ENCODE assay signal across 12 cellular contexts in the genomic region with DNA sequence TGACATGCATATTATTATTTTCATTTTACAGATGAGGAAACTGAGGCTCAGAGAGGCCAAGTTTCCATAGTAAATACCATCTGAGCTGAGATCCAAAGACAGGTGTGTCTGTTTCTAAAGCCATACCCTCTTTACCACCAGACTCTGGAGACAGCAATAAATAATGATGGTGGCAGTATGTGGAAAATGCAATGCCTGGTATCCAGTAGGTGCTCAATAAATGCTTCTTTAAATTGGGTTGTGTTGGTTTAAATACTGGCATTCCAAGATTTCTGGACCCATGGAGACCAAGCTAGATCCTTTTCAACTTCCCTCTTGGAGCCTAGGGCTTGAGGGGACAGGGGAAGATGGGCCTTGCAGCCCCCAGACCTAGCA.
"Had no signal": no experiment of that assay in that cellular context is flagged by ENCODE, and none has a peak within 500 bp of the region (broad histone marks: within the 10 kb centered on the region; RNA-seq: fewer than 3 reads in every experiment).

No MANE protein-coding gene starts in this region.

- H3K27ac ChIP-seq: vagina had no signal

- H3K4me1 ChIP-seq: tibial nerve had no signal

- H3K27me3 ChIP-seq: tibial nerve, vagina had no signal

- H3K36me3 Mint-ChIP-seq: activated naive CD8-positive, alpha-beta T cell; stimulated activated memory B cell treated with anti-CD40 and anti-IgM and Interleukin-4, amounts not matched to agents 10 μg/mL and 1 μg/mL and 100 μg/mL, for 72 hours had no signal

- DNase-seq: activated CD4-positive, alpha-beta T cell treated with anti-CD3 and anti-CD28 coated beads, Interleukin-2, amount 10 ng/mL, durations not matched to agents 7 days and 5 days; activated CD8-positive, alpha-beta memory T cell treated with anti-CD3 and anti-CD28 coated beads, Interleukin-2, amount 50 U/mL, for 48 hours; activated gamma-delta T cell; activated T-cell treated with anti-CD3 and anti-CD28 coated beads, Interleukin-2, amount 50 U/mL, for 72 hours; mesendoderm; stimulated activated CD4-positive, alpha-beta T cell treated with anti-CD3 and anti-CD28 coated beads, Interleukin-2, amount 100 ng/mL, for 48 hours had no signal

- H3K4me3 ChIP-seq: vagina had no signal

- H3K4me1 Mint-ChIP-seq: activated CD4-positive, alpha-beta T cell treated with anti-CD3 and anti-CD28 coated beads, Interleukin-2, amount 10 ng/mL, durations not matched to agents 7 days and 5 days; stimulated activated memory B cell treated with anti-CD40 and anti-IgM and Interleukin-4, amounts not matched to agents 10 μg/mL and 1 μg/mL and 100 μg/mL, for 72 hours had no signal

- H3K4me3 Mint-ChIP-seq: activated CD4-positive, alpha-beta T cell treated with anti-CD3 and anti-CD28 coated beads, Interleukin-2, amount 10 ng/mL, durations not matched to agents 7 days and 5 days; activated naive CD8-positive, alpha-beta T cell; activated T-cell treated with anti-CD3 and anti-CD28 coated beads, Interleukin-2, amount 50 U/mL, for 72 hours; natural killer cell treated with Interleukin-12 subunit alpha and Interleukin-12 subunit beta and Interleukin-15 and Interleukin-18, amount 100 ng/mL, for 72 hours; stimulated activated memory B cell treated with anti-CD40 and anti-IgM and Interleukin-4, amounts not matched to agents 10 μg/mL and 1 μg/mL and 100 μg/mL, for 72 hours; T-helper 1 cell treated with Interleukin-12 subunit alpha and Interleukin-12 subunit beta and Interleukin-4 antibody, amounts not matched to agents 30 μg/mL and 1 μg/mL, for 36 hours had no signal

- H3K36me3 ChIP-seq: tibial nerve, vagina had no signal

- ATAC-seq: activated T-cell treated with anti-CD3 and anti-CD28 coated beads, Interleukin-2, amount 50 U/mL, for 72 hours; natural killer cell treated with Interleukin-12 subunit alpha and Interleukin-12 subunit beta and Interleukin-15 and Interleukin-18, amount 100 ng/mL, for 72 hours; stimulated activated memory B cell treated with anti-CD40 and anti-IgM and Interleukin-4, amounts not matched to agents 10 μg/mL and 1 μg/mL and 100 μg/mL, for 72 hours had no signal

- H3K27ac Mint-ChIP-seq: activated CD4-positive, alpha-beta T cell treated with anti-CD3 and anti-CD28 coated beads, Interleukin-2, amount 10 ng/mL, durations not matched to agents 7 days and 5 days; activated naive CD8-positive, alpha-beta T cell; activated T-cell treated with anti-CD3 and anti-CD28 coated beads, Interleukin-2, amount 50 U/mL, for 72 hours; natural killer cell treated with Interleukin-12 subunit alpha and Interleukin-12 subunit beta and Interleukin-15 and Interleukin-18, amount 100 ng/mL, for 72 hours; stimulated activated memory B cell treated with anti-CD40 and anti-IgM and Interleukin-4, amounts not matched to agents 10 μg/mL and 1 μg/mL and 100 μg/mL, for 72 hours; T-helper 1 cell treated with Interleukin-12 subunit alpha and Interleukin-12 subunit beta and Interleukin-4 antibody, amounts not matched to agents 30 μg/mL and 1 μg/mL, for 36 hours had no signal

- H3K27me3 Mint-ChIP-seq: activated CD4-positive, alpha-beta T cell treated with anti-CD3 and anti-CD28 coated beads, Interleukin-2, amount 10 ng/mL, durations not matched to agents 7 days and 5 days; stimulated activated memory B cell treated with anti-CD40 and anti-IgM and Interleukin-4, amounts not matched to agents 10 μg/mL and 1 μg/mL and 100 μg/mL, for 72 hours had no signal

- H3K9me3 ChIP-seq: vagina had no signal
